ENCODE assay signal across 8 cellular contexts in the genomic region with DNA sequence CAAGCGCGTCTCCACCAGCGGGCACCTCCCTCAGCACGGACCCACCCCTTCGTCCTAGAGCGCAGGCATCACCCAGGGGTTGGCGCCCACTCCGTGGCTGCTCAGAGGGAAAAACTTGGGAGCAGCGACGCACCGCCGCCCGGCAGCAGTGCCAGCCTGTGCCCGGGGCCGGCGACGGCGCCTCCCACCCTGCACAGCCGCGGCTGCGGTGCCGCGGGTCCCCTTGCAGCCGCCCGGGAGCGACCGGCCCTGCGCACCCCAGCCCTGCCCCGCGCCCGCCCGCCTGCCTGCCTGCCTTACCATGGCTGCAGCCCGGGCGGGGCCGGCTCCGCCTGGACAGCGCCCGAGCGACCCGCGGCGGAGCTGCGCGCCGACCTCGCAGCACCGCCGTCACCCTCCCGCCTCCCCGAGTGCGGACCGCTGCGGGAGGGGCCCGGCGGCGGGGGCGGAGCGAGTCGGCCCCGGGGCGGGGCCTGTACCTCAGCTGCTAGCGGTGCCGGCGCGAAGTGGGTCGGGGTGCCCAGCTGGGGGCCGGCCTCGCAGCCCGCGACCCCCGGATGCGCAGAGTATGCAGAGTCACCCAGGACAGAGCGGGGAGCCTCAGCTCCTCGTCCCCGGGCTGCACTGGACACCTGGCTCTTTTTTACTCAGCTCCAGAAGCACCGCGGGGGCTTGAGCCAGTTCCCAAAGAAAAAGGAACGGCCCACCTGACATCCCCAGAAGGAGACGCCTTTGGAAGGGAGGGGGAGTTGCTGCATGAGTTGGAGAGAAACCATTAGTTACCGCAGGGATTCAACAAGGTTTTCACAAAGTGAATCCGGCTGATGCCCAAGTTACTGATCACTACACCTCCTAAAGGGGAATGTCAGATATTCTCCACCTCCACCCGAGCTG. TPM values are rescaled to one million over a fixed set of nuclear protein-coding genes. Genes with fewer than 3 reads are reported as not detected.
DNase-seq lines count a peak whose midpoint lies in the region; ATAC-seq and TF ChIP-seq lines count a peak whose summit lies in the region.

No MANE protein-coding gene starts in this region.

- H3K4me1 Mint-ChIP-seq in activated T-helper 17 cell treated with anti-CD3 and anti-CD28 coated beads, Interleukin-2, amount 50 U/mL, for 72 hours: no peaks in the 10 kb centered on the region
- peaks cover 4 to 16% (median 11%) of the 10 kb centered on the region in 3 donors for H3K4me1 Mint-ChIP-seq in naive B cell

- H3K4me2 ChIP-seq in fibroblast of lung (ENCODE audit: extremely low read depth, insufficient read depth, low read length): peak overlapping the region; percentile 9

- peak overlapping the region; percentile 25 for H3K4me3 Mint-ChIP-seq in activated T-helper 17 cell treated with anti-CD3 and anti-CD28 coated beads, Interleukin-2, amount 50 U/mL, for 72 hours
- peak overlapping the region; percentile 23 to 86 (median 73) for H3K4me3 Mint-ChIP-seq in naive B cell

- no peaks in the 10 kb centered on the region for H3K79me2 ChIP-seq in fibroblast of lung (ENCODE audit: control insufficient read depth, insufficient read depth, low read length)

- H3K36me3 ChIP-seq in HEK293 (ENCODE audit: control insufficient read depth in 2 of 2, insufficient read depth in 1 of 2, low read length in 2 of 2): no peaks in the 10 kb centered on the region
- H3K36me3 ChIP-seq in fibroblast of lung (ENCODE audit: control insufficient read depth, insufficient read depth, low read length): no peaks in the 10 kb centered on the region

- H3K4me1 ChIP-seq in HEK293 (ENCODE audit: control insufficient read depth, insufficient read depth, low read length) (no peaks in the 10 kb centered on the region), fibroblast of lung (ENCODE audit: control insufficient read depth, extremely low read depth, insufficient read depth, low read length) (peaks cover 12% of the 10 kb centered on the region)

- CTCF ChIA-PET in HEK293 (lab: Yijun Ruan, JAX): interaction anchor here (0.6 to 1.7 kb wide), 3 partner anchors 13 to 410 kb away, joined by 3 to 11 read pairs (median 5); no protein-coding TSS in a partner anchor

- peaks cover 26% of the 10 kb centered on the region for H3K27me3 Mint-ChIP-seq in activated T-helper 17 cell treated with anti-CD3 and anti-CD28 coated beads, Interleukin-2, amount 50 U/mL, for 72 hours
- peaks cover 20 to 63% (median 55%) of the 10 kb centered on the region in 3 donors for H3K27me3 Mint-ChIP-seq in naive B cell

- H2AFZ ChIP-seq in fibroblast of lung (ENCODE audit: low read length): no peak overlapping the region

- H3K4me3 ChIP-seq in HEK293 (ENCODE audit: low read depth, low read length) (peak overlapping the region; percentile 45), fibroblast of lung (replicated peaks in 1 of 4; ENCODE audit: control extremely low read depth in 1 of 4, insufficient read depth in 1 of 4, low read depth in 3 of 4, low read length in 4 of 4) (peak overlapping the region; percentile 26 to 57 (median 34))

- DNase-seq in C1 segment of cervical spinal cord (lab: John Stamatoyannopoulos, UW) (peak in 11 of 14 donors; percentile 32 to 81 (median 56)), NCI-H774 (lab: John Stamatoyannopoulos, UW) (peak; percentile 68), fibroblast of lung (ENCODE audit: low read depth in 2 of 2) (peak; percentile 11 to 48), naive B cell (peak; percentile 66), substantia nigra (lab: John Stamatoyannopoulos, UW) (peak in 46 of 49 donors; percentile 35 to 92 (median 64)), SIG-M5 treated with dmso at 0.1 percent for 504 hours (lab: John Stamatoyannopoulos, UW; ENCODE audit: unreplicated experiment) (no peak)

- H4K20me1 ChIP-seq in fibroblast of lung (ENCODE audit: control insufficient read depth, extremely low read depth, insufficient read depth, low read length): no peaks in the 10 kb centered on the region

- H3K9me3 ChIP-seq in HEK293 (ENCODE audit: control insufficient read depth, insufficient read depth, low read depth, low read length) (no peaks in the 10 kb centered on the region), fibroblast of lung (ENCODE audit: control insufficient read depth, insufficient read depth, low read depth, low read length) (no peaks in the 10 kb centered on the region)

- POLR2A ChIA-PET in HEK293 (lab: Yijun Ruan, JAX): interaction anchor here (0.8 to 1.3 kb wide), 4 partner anchors 17 to 100 kb away, joined by 3 to 6 read pairs (median 5); a partner anchor contains a TSS

- no peak overlapping the region for H3K9ac ChIP-seq in fibroblast of lung (ENCODE audit: insufficient read depth, low read length)

- H3K27me3 ChIP-seq in fibroblast of lung (ENCODE audit: control insufficient read depth, insufficient read depth, low read length): peaks cover 2% of the 10 kb centered on the region

- no peak overlapping the region; the same call in 1 of the 2 replicates for H3K27ac ChIP-seq in HEK293 (ENCODE audit: extremely low read depth, low read depth, low read length)
- H3K27ac ChIP-seq in fibroblast of lung (ENCODE audit: insufficient read depth, low read length): no peak overlapping the region
- H3K27ac ChIP-seq in substantia nigra (ENCODE audit: low read depth, low read length, poor library complexity, severe bottlenecking): peak overlapping the region; percentile 96

- no peak overlapping the region for H3K27ac Mint-ChIP-seq in activated T-helper 17 cell treated with anti-CD3 and anti-CD28 coated beads, Interleukin-2, amount 50 U/mL, for 72 hours
- H3K27ac Mint-ChIP-seq in naive B cell: no peak overlapping the region

- no peaks in the 10 kb centered on the region for H3K9me3 Mint-ChIP-seq in activated T-helper 17 cell treated with anti-CD3 and anti-CD28 coated beads, Interleukin-2, amount 50 U/mL, for 72 hours
- no peaks in the 10 kb centered on the region for H3K9me3 Mint-ChIP-seq in naive B cell

- no peaks in the 10 kb centered on the region for H3K36me3 Mint-ChIP-seq in activated T-helper 17 cell treated with anti-CD3 and anti-CD28 coated beads, Interleukin-2, amount 50 U/mL, for 72 hours (ENCODE audit: low read depth)
- no peaks in the 10 kb centered on the region for H3K36me3 Mint-ChIP-seq in naive B cell

- ATAC-seq in activated T-helper 17 cell treated with anti-CD3 and anti-CD28 coated beads, Interleukin-2, amount 50 U/mL, for 72 hours (replicated peaks): peak; percentile 93
- peak; percentile 90 to 93 for ATAC-seq in naive B cell (ENCODE audit: low read depth in 2 of 2)

- TF ChIP-seq CTCF in HEK293 (tag by site-specific recombination; IDR thresholded peaks at IDR 0.05) (no peak; the same call in 1 of the 2 replicates), fibroblast of lung (conservative IDR thresholded peaks at IDR 0.05 in 1 of 2, IDR thresholded peaks at IDR 0.05 in 1 of 2; ENCODE audit: low read depth in 1 of 2, low read length in 2 of 2) (no peak)

TF ChIP-seq in HEK293, 187 proteins besides CTCF, POLR2A, EP300 and RAD21 (continues in another document):
- TF ChIP-seq ZNF175 (tag by site-specific recombination; IDR thresholded peaks at IDR 0.05): no peak
- TF ChIP-seq, protein P1, sequence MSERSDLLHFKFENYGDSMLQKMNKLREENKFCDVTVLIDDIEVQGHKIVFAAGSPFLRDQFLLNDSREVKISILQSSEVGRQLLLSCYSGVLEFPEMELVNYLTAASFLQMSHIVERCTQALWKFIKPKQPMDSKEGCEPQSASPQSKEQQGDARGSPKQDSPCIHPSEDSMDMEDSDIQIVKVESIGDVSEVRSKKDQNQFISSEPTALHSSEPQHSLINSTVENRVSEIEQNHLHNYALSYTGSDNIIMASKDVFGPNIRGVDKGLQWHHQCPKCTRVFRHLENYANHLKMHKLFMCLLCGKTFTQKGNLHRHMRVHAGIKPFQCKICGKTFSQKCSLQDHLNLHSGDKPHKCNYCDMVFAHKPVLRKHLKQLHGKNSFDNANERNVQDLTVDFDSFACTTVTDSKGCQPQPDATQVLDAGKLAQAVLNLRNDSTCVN (tag by site-specific recombination; optimal IDR thresholded peaks at IDR 0.05): peak; percentile 39
- peak; percentile 48; the same call in 1 of the 2 replicates for TF ChIP-seq GLIS1 (tag by site-specific recombination; IDR thresholded peaks at IDR 0.05)
- peak; percentile 20; the same call in 1 of the 2 replicates for TF ChIP-seq SP2 (tag by site-specific recombination; IDR thresholded peaks at IDR 0.05)
- TF ChIP-seq GLIS2 (tag by site-specific recombination; IDR thresholded peaks at IDR 0.05): peak; percentile 41; the same call in 1 of the 2 replicates
- peak; percentile 62 for TF ChIP-seq SP3 (tag by site-specific recombination; IDR thresholded peaks at IDR 0.05)

RNA-seq across cellular contexts. Expression of a gene that starts 17.5 kb away (rescaled TPM):
- 10 to 100 TPM; 67.1 to 72.1 TPM for total RNA-seq in activated T-helper 17 cell treated with anti-CD3 and anti-CD28 coated beads, Interleukin-2, amount 50 U/mL, for 72 hours
- 34.9 and 40.0 TPM in 2 replicates for total RNA-seq in fibroblast of lung
- 22.1 and 24.3 TPM in 2 replicates for polyA plus RNA-seq in fibroblast of lung
- 14.2 and 15.1 TPM in 2 replicates for polyA plus RNA-seq in fibroblast of lung (2012)
- 168 and 407 TPM in 2 replicates for polyA minus RNA-seq in fibroblast of lung (ENCODE audit: low replicate concordance)
- polyA plus RNA-seq in naive B cell (ENCODE audit: low read depth in 6 of 6): 10 to 100 TPM; 12.9 to 35.7 (median 30.4) TPM

RNA-seq across cellular contexts. Expression of a gene that starts 43.7 kb away (rescaled TPM):
- 1 to 10 TPM; 1.2 to 2.6 TPM for total RNA-seq in activated T-helper 17 cell treated with anti-CD3 and anti-CD28 coated beads, Interleukin-2, amount 50 U/mL, for 72 hours
- under 0.01 TPM in 2 replicates for total RNA-seq in fibroblast of lung
- polyA plus RNA-seq in fibroblast of lung (not detected in 2 replicates), naive B cell (ENCODE audit: low read depth in 6 of 6) (1 to 10 TPM; 1.3 to 4.6 (median 3.1) TPM)
- not detected in 2 replicates for polyA plus RNA-seq in fibroblast of lung (2012)
- 0.08 TPM in 1 of 2 replicates, not detected in the other for polyA minus RNA-seq in fibroblast of lung (ENCODE audit: low replicate concordance)
